Comparison of ENCODE assay signal across 10 cellular contexts in genomic region chr15:93071469-93071891, GRCh38. TPM values are rescaled to one million over a fixed set of nuclear protein-coding genes. Genes with fewer than 3 reads are reported as not detected.
DNase-seq lines count a peak whose midpoint lies in the region; ATAC-seq and TF ChIP-seq lines count a peak whose summit lies in the region.
"Had no signal": no experiment of that assay in that cellular context is flagged by ENCODE, and none has a peak within 500 bp of the region (broad histone marks: within the 10 kb centered on the region; RNA-seq: fewer than 3 reads in every experiment).

No MANE protein-coding gene starts in this region.

- H3K4me3 ChIP-seq in heart right ventricle (peak overlapping the region; percentile 5 to 84 (median 72)), fibroblast of mammary gland (ENCODE audit: control insufficient read depth, low read depth, low read length) (peak overlapping the region; percentile 64), neural progenitor cell (peak overlapping the region; percentile 95)

- H3K4me2 ChIP-seq in neural progenitor cell, result peak overlapping the region; percentile 100

- peaks cover 0 to 55% (median 9%) of the 10 kb centered on the region in 7 donors for H3K27me3 ChIP-seq in heart right ventricle
- H3K27me3 ChIP-seq in neural progenitor cell, result no peaks in the 10 kb centered on the region

- H3K4me1 Mint-ChIP-seq in neural progenitor cell, result peaks cover 80% of the 10 kb centered on the region
- peaks cover 10% of the 10 kb centered on the region for H3K4me1 Mint-ChIP-seq in activated CD4-positive, alpha-beta T cell treated with anti-CD3 and anti-CD28 coated beads for 36 hours

- H3K9me3 ChIP-seq in heart right ventricle, result no peaks in the 10 kb centered on the region
- H3K9me3 ChIP-seq in neural progenitor cell (ENCODE audit: low read depth), result no peaks in the 10 kb centered on the region

- peaks cover 100% of the 10 kb centered on the region for H3K79me2 ChIP-seq in neural progenitor cell (ENCODE audit: low read depth)

- H3K9me3 Mint-ChIP-seq in neural progenitor cell, result peaks cover 5% of the 10 kb centered on the region
- H3K9me3 Mint-ChIP-seq in activated CD4-positive, alpha-beta T cell treated with anti-CD3 and anti-CD28 coated beads for 36 hours (ENCODE audit: low read depth), result no peaks in the 10 kb centered on the region

- DNase-seq in heart right ventricle, result no peak
- no peak for DNase-seq in Right ventricle myocardium superior
- DNase-seq in fibroblast of mammary gland (ENCODE audit: low read depth), result peak; percentile 36
- peak; percentile 53 for DNase-seq in neural progenitor cell (ENCODE audit: low spot score)
- DNase-seq in stimulated activated naive CD8-positive, alpha-beta T cell treated with anti-CD3 and anti-CD28 coated beads, Interleukin-15, Interleukin-2, amounts not matched to agents 100 U/mL and 50 U/mL, for 24 hours, result no peak
- DNase-seq in activated CD4-positive, alpha-beta T cell treated with anti-CD3 and anti-CD28 coated beads for 36 hours, result no peak
- no peak for DNase-seq in stimulated activated naive CD4-positive, alpha-beta T cell treated with Interleukin-2 at 50 U/mL for 16 hours (lab: John Stamatoyannopoulos, UW)
- no peak for DNase-seq in COLO829 (ENCODE audit: low spot score)
- DNase-seq: left cardiac atrium, NCI-H2107 had no signal

- peaks cover 98% of the 10 kb centered on the region for H4K20me1 ChIP-seq in neural progenitor cell (ENCODE audit: low read depth)

- H3K27ac ChIP-seq in heart right ventricle (peak overlapping the region; percentile 58 to 89 (median 82)), neural progenitor cell (peak overlapping the region; percentile 83)

- peaks cover 94% of the 10 kb centered on the region for H3F3A ChIP-seq in neural progenitor cell (ENCODE audit: low read depth)

- TF ChIP-seq CTCF in heart right ventricle (IDR thresholded peaks at IDR 0.05), result no peak
- TF ChIP-seq CTCF in fibroblast of mammary gland (conservative IDR thresholded peaks at IDR 0.05; ENCODE audit: control insufficient read depth, insufficient read depth, low read depth, low read length), result no peak
- no peak for TF ChIP-seq CTCF in neural progenitor cell (IDR thresholded peaks at IDR 0.05)

- peaks cover 0 to 63% (median 26%) of the 10 kb centered on the region in 9 donors for H3K4me1 ChIP-seq in heart right ventricle
- peaks cover 83% of the 10 kb centered on the region for H3K4me1 ChIP-seq in neural progenitor cell

- H2AFZ ChIP-seq in neural progenitor cell (replicated peaks), result no peak overlapping the region

- H3K36me3 ChIP-seq in heart right ventricle, result no peaks in the 10 kb centered on the region
- peaks cover 6% of the 10 kb centered on the region for H3K36me3 ChIP-seq in neural progenitor cell

- peaks cover 27% of the 10 kb centered on the region for H3K36me3 Mint-ChIP-seq in neural progenitor cell
- no peaks in the 10 kb centered on the region for H3K36me3 Mint-ChIP-seq in activated CD4-positive, alpha-beta T cell treated with anti-CD3 and anti-CD28 coated beads for 36 hours (ENCODE audit: low read depth)

- intact Hi-C loops in heart right ventricle (cut with DNase I), result loop anchor here in 1 of 10 donors (10.0 kb wide), 1 partner anchor 913 kb away; no protein-coding TSS in a partner anchor
- intact Hi-C loops in Right ventricle myocardium superior (cut with DNase I), result no loop called here
- intact Hi-C loops in activated CD4-positive, alpha-beta T cell treated with anti-CD3 and anti-CD28 coated beads for 36 hours (cut with DNase I, micrococcal nuclease), result no loop called here

- ATAC-seq in heart right ventricle, result peak in 1 of 8 donors; percentile 4
- ATAC-seq in Right ventricle myocardium superior (ENCODE audit: poor library complexity), result no peak
- ATAC-seq in stimulated activated naive CD8-positive, alpha-beta T cell treated with anti-CD3 and anti-CD28 coated beads, Interleukin-15, Interleukin-2, amounts not matched to agents 100 U/mL and 50 U/mL, for 24 hours, result no peak
- ATAC-seq in activated CD4-positive, alpha-beta T cell treated with anti-CD3 and anti-CD28 coated beads for 36 hours, result no peak

- WGBS in heart right ventricle, 2 donors, result 29 to 42% methylated on average over 17 to 18 of the region's 18 CpGs

- CTCF ChIA-PET in activated CD4-positive, alpha-beta T cell treated with anti-CD3 and anti-CD28 coated beads for 36 hours (lab: Charles Lee), result interaction anchor here (1.9 kb wide), 1 partner anchor 16 kb away, joined by 7 read pairs; no protein-coding TSS in a partner anchor

- peak overlapping the region; percentile 94 for H3K27ac Mint-ChIP-seq in neural progenitor cell
- H3K27ac Mint-ChIP-seq in activated CD4-positive, alpha-beta T cell treated with anti-CD3 and anti-CD28 coated beads for 36 hours, result no peak overlapping the region

- H3K9ac ChIP-seq in neural progenitor cell, result peak overlapping the region; percentile 73

- POLR2A ChIA-PET in activated CD4-positive, alpha-beta T cell treated with anti-CD3 and anti-CD28 coated beads for 36 hours (lab: Charles Lee), result no interaction called here

- no peaks in the 10 kb centered on the region for H3K27me3 Mint-ChIP-seq in neural progenitor cell (ENCODE audit: insufficient read depth, low read depth)
- peaks cover 40% of the 10 kb centered on the region for H3K27me3 Mint-ChIP-seq in activated CD4-positive, alpha-beta T cell treated with anti-CD3 and anti-CD28 coated beads for 36 hours

- H3K4me3 Mint-ChIP-seq in neural progenitor cell, result peak overlapping the region; percentile 97
- no peak overlapping the region for H3K4me3 Mint-ChIP-seq in activated CD4-positive, alpha-beta T cell treated with anti-CD3 and anti-CD28 coated beads for 36 hours

RNA-seq across cellular contexts. Expression of gene RGMA, which starts 17.5 kb away (rescaled TPM):
- total RNA-seq in heart right ventricle (10 to 100 TPM in 5 of 10 donors, 1 to 10 TPM in 5; 4.9 to 33.8 (median 10.9) TPM), Right ventricle myocardium superior (25.0 TPM), neural progenitor cell (ENCODE audit: low replicate concordance) (41.4 and 85.1 TPM in 2 replicates)
- polyA plus RNA-seq in heart right ventricle, result 10 to 100 TPM in 1 of 2 donors, 1 to 10 TPM in 1; 7.3 to 11.9 TPM
- under 1 TPM; 0.11 to 0.14 TPM for total RNA-seq in activated CD4-positive, alpha-beta T cell treated with anti-CD3 and anti-CD28 coated beads for 36 hours

Comparison
In these comparisons a context has a peak if more than half of its experiments do, and no peak if none do; other contexts are left out.
1. DNase-seq: peak in fibroblast of mammary gland (single experiment) and neural progenitor cell (single experiment); none in heart right ventricle (0 of 2), Right ventricle myocardium superior (single experiment), stimulated activated naive CD8-positive, alpha-beta T cell treated with anti-CD3 and anti-CD28 coated beads, Interleukin-15, Interleukin-2, amounts not matched to agents 100 U/mL and 50 U/mL, for 24 hours (single experiment), activated CD4-positive, alpha-beta T cell treated with anti-CD3 and anti-CD28 coated beads for 36 hours (single experiment), stimulated activated naive CD4-positive, alpha-beta T cell treated with Interleukin-2 at 50 U/mL for 16 hours (single experiment) and COLO829 (single experiment).
2. RNA of gene RGMA, which starts 17.5 kb away (total RNA-seq): 41.4 to 85.1 TPM in neural progenitor cell, 25.0 TPM in Right ventricle myocardium superior (single experiment) and 4.9 to 33.8 TPM in heart right ventricle; 0.11 to 0.14 TPM in activated CD4-positive, alpha-beta T cell treated with anti-CD3 and anti-CD28 coated beads for 36 hours; every median in the first group is over 4 times any median in the second.
3. Peak in every context shown above with its lines, with median percentiles within 50 percentile points of each other: H3K4me3 ChIP-seq.